ENCODE assay signal across 8 cellular contexts in genomic region chr19:44212865-44213346, GRCh38. TPM values are rescaled to one million over a fixed set of nuclear protein-coding genes. Genes with fewer than 3 reads are reported as not detected.
DNase-seq lines count a peak whose midpoint lies in the region; ATAC-seq and TF ChIP-seq lines count a peak whose summit lies in the region.

No MANE protein-coding gene starts in this region.

- H3K79me2 ChIP-seq in ACC112 (ENCODE audit: control insufficient read depth, insufficient read depth, low read length, unreplicated experiment) = peaks cover 12% of the 10 kb centered on the region

- H2AFZ ChIP-seq in ACC112 (ENCODE audit: low read length, unreplicated experiment) = peak overlapping the region; percentile 92

- peak overlapping the region; percentile 81 for H3K4me2 ChIP-seq in skeletal muscle satellite cell (ENCODE audit: low read length)

- ATAC-seq in GM18502 (IDR thresholded peaks at IDR 0.05; ENCODE audit: poor library complexity, unreplicated experiment) (peak; percentile 23), GM21576 (IDR thresholded peaks at IDR 0.05; ENCODE audit: unreplicated experiment) (no peak)

- H3K4me1 ChIP-seq in ACC112 (ENCODE audit: control insufficient read depth, insufficient read depth, low read length, unreplicated experiment) (no peaks in the 10 kb centered on the region), ascending aorta (no peaks in the 10 kb centered on the region), iPS-18a (ENCODE audit: control insufficient read depth, low read depth, low read length) (peaks cover 6% of the 10 kb centered on the region), skeletal muscle satellite cell (ENCODE audit: control insufficient read depth, insufficient read depth, low read length) (no peaks in the 10 kb centered on the region)

- H3K27me3 ChIP-seq in ACC112 (ENCODE audit: insufficient read depth, low read length) (no peaks in the 10 kb centered on the region), ascending aorta (no peaks in the 10 kb centered on the region), iPS-18a (ENCODE audit: control insufficient read depth, insufficient read depth, low read length) (peaks cover 3% of the 10 kb centered on the region), skeletal muscle satellite cell (ENCODE audit: control insufficient read depth, insufficient read depth, low read length) (no peaks in the 10 kb centered on the region)

- intact Hi-C loops in ascending aorta (cut with DNase I) (loop anchor here (1.0 to 5.0 kb wide), 9 partner anchors 48 to 278 kb away; partner anchors contain the start of genes ZNF112, ZNF221, ZNF224 and ZNF225), posterior cingulate gyrus (cut with DNase I) (loop anchor here (10.0 kb wide), 1 partner anchor 92 kb away; the partner anchor contains the start of gene ZNF235)

- no peak for TF ChIP-seq POLR2A in NB4 (IDR thresholded peaks at IDR 0.05; ENCODE audit: extremely low read depth, insufficient read length)

- H3K4me3 ChIP-seq in ACC112 (ENCODE audit: low read depth, low read length) (peak overlapping the region; percentile 88), NB4 (ENCODE audit: low read depth, low read length) (peak overlapping the region; percentile 91), ascending aorta (peak overlapping the region; percentile 70 to 71), iPS-18a (ENCODE audit: low read length) (peak overlapping the region; percentile 83), skeletal muscle satellite cell (ENCODE audit: low read length) (peak overlapping the region; percentile 90)

- H3K36me3 ChIP-seq in ACC112 (ENCODE audit: insufficient read depth, low read length) = peaks cover 7% of the 10 kb centered on the region; the same call in 1 of the 2 replicates
- H3K36me3 ChIP-seq in ascending aorta = peaks cover 15 to 36% of the 10 kb centered on the region in 2 donors
- peaks cover 10% of the 10 kb centered on the region for H3K36me3 ChIP-seq in iPS-18a (ENCODE audit: control insufficient read depth, low read depth, low read length)
- peaks cover 23% of the 10 kb centered on the region for H3K36me3 ChIP-seq in skeletal muscle satellite cell (ENCODE audit: insufficient read depth, low read length)

- H3K9ac ChIP-seq in iPS-18a (ENCODE audit: low read length) (peak overlapping the region; percentile 69), skeletal muscle satellite cell (ENCODE audit: low read depth, low read length) (peak overlapping the region; percentile 87)

- TF ChIP-seq CTCF in NB4 (IDR thresholded peaks at IDR 0.05; ENCODE audit: low read depth, low read length) (no peak), ascending aorta (IDR thresholded peaks at IDR 0.05) (no peak)

- DNase-seq in NB4 (ENCODE audit: low read depth) (peak; percentile 3), ascending aorta (ENCODE audit: low spot score in 2 of 2) (no peak), posterior cingulate gyrus (no peak)

- H3K9me3 ChIP-seq in ascending aorta (peaks cover 2 to 32% of the 10 kb centered on the region in 2 donors), iPS-18a (ENCODE audit: control insufficient read depth, low read depth, low read length) (no peaks in the 10 kb centered on the region), skeletal muscle satellite cell (replicated peaks; ENCODE audit: low read length) (no peaks in the 10 kb centered on the region)

- H3K27ac ChIP-seq in ACC112 (ENCODE audit: low read depth, low read length) (peak overlapping the region; percentile 50), ascending aorta (peak overlapping the region; percentile 73 to 78), iPS-18a (ENCODE audit: low read length) (no peak overlapping the region)

RNA-seq across cellular contexts. Expression of gene ZNF227, which starts 0.6 kb away (rescaled TPM):
- 7.1 TPM for total RNA-seq in ascending aorta
- total RNA-seq in skeletal muscle satellite cell (2012; rRNA removed) = 11.4 and 14.2 TPM in 2 replicates

RNA-seq across cellular contexts. Expression of gene ZNF233, which starts 46.8 kb away (rescaled TPM):
- not detected for total RNA-seq in ascending aorta
- under 0.01 and 0.22 TPM in 2 replicates for total RNA-seq in skeletal muscle satellite cell (2012; rRNA removed)

RNA-seq across cellular contexts. Expression of gene ZNF226, which starts 48.0 kb away (rescaled TPM):
- 4.7 TPM for total RNA-seq in ascending aorta
- 12.7 and 20.3 TPM in 2 replicates for total RNA-seq in skeletal muscle satellite cell (2012; rRNA removed)
